15 cellular contexts compared by ENCODE assay signal in genomic region chr12:109502332-109502731, GRCh38.
"Had no signal": no experiment of that assay in that cellular context is flagged by ENCODE, and none has a peak within 500 bp of the region (broad histone marks: within the 10 kb centered on the region; RNA-seq: fewer than 3 reads in every experiment).

No MANE protein-coding gene starts in this region.

- DNase-seq: colonic mucosa; cortex of kidney; effector CD4-positive, alpha-beta T cell; effector memory CD4-positive, alpha-beta T cell; foreskin keratinocyte; heart right ventricle; hippocampal formation; left cardiac atrium; left lung; left ventricle myocardium superior; lower lobe of right lung; mesenchymal stem cell; mucosa of descending colon had no signal

- H3K27ac ChIP-seq: colonic mucosa, esophagus muscularis mucosa, foreskin keratinocyte, gastroesophageal sphincter, heart right ventricle, left lung, lower lobe of right lung had no signal

- ATAC-seq: foreskin keratinocyte, gastroesophageal sphincter, heart right ventricle, left lung, left ventricle myocardium superior, lower lobe of right lung, mucosa of descending colon had no signal
